ENCODE assay signal across 10 cellular contexts in genomic region chr3:132657869-132658747, GRCh38. TPM values are rescaled to one million over a fixed set of nuclear protein-coding genes. Genes with fewer than 3 reads are reported as not detected.
DNase-seq lines count a peak whose midpoint lies in the region; ATAC-seq, FAIRE-seq and TF ChIP-seq lines count a peak whose summit lies in the region.
"Had no signal": no experiment of that assay in that cellular context is flagged by ENCODE, and none has a peak within 500 bp of the region (broad histone marks: within the 10 kb centered on the region; RNA-seq: fewer than 3 reads in every experiment).

No MANE protein-coding gene starts in this region.

- H3K27me3 Mint-ChIP-seq in astrocyte (ENCODE audit: low read depth, unreplicated experiment) = no peaks in the 10 kb centered on the region
- no peaks in the 10 kb centered on the region for H3K27me3 Mint-ChIP-seq in CD14-positive monocyte (ENCODE audit: low read depth in 3 of 3)

- no peaks in the 10 kb centered on the region for H3K36me3 ChIP-seq in ACC112 (ENCODE audit: insufficient read depth, low read length)
- no peaks in the 10 kb centered on the region for H3K36me3 ChIP-seq in HEK293 (ENCODE audit: control insufficient read depth in 2 of 2, insufficient read depth in 1 of 2, low read length in 2 of 2)
- no peaks in the 10 kb centered on the region for H3K36me3 ChIP-seq in astrocyte (ENCODE audit: insufficient read depth, low read length)
- no peaks in the 10 kb centered on the region for H3K36me3 ChIP-seq in muscle layer of duodenum (ENCODE audit: control insufficient read depth in 1 of 2, insufficient read depth in 2 of 2, low read length in 2 of 2)
- H3K36me3 ChIP-seq: colonic mucosa had no signal

- FAIRE-seq in astrocyte (lab: Jason Lieb, UNC) = no peak

- H4K20me1 ChIP-seq in astrocyte (ENCODE audit: insufficient read depth, low read length) = peaks cover 13% of the 10 kb centered on the region

- peak overlapping the region; percentile 97 for H3K4me2 ChIP-seq in astrocyte (ENCODE audit: low read length)

- H3K4me1 ChIP-seq in ACC112 (ENCODE audit: control insufficient read depth, insufficient read depth, low read length, unreplicated experiment) = peaks cover 20% of the 10 kb centered on the region
- H3K4me1 ChIP-seq in HEK293 (ENCODE audit: control insufficient read depth, insufficient read depth, low read length) = no peaks in the 10 kb centered on the region
- H3K4me1 ChIP-seq in astrocyte (ENCODE audit: insufficient read depth, low read length) = peaks cover 12% of the 10 kb centered on the region
- peaks cover 18 to 19% of the 10 kb centered on the region in 2 donors for H3K4me1 ChIP-seq in muscle layer of duodenum (ENCODE audit: control insufficient read depth in 1 of 2, insufficient read depth in 2 of 2, low read length in 2 of 2)
- H3K4me1 ChIP-seq: colonic mucosa had no signal

- H3K4me1 Mint-ChIP-seq in astrocyte (ENCODE audit: low read depth, unreplicated experiment) = peaks cover 16% of the 10 kb centered on the region
- H3K4me1 Mint-ChIP-seq in CD14-positive monocyte = peaks cover 33% of the 10 kb centered on the region

- H3K4me3 Mint-ChIP-seq in astrocyte (ENCODE audit: unreplicated experiment) (peak overlapping the region; percentile 95), CD14-positive monocyte (no peak overlapping the region)

- H3K9ac ChIP-seq in astrocyte (ENCODE audit: low read length) = no peak overlapping the region

- H3K27me3 ChIP-seq in ACC112 (ENCODE audit: insufficient read depth, low read length) = no peaks in the 10 kb centered on the region
- no peaks in the 10 kb centered on the region for H3K27me3 ChIP-seq in astrocyte (ENCODE audit: insufficient read depth, low read length)
- H3K27me3 ChIP-seq in muscle layer of duodenum (ENCODE audit: low read depth, low read length) = no peaks in the 10 kb centered on the region
- H3K27me3 ChIP-seq: colonic mucosa had no signal

- TF ChIP-seq CTCF in HEK293 (tag by site-specific recombination; IDR thresholded peaks at IDR 0.05) = no peak
- no peak for TF ChIP-seq CTCF in astrocyte (IDR thresholded peaks at IDR 0.05; ENCODE audit: insufficient read depth, low read depth, low read length)
- TF ChIP-seq CTCF in CD14-positive monocyte (IDR thresholded peaks at IDR 0.05) = no peak

- CTCF ChIA-PET in HEK293 (lab: Yijun Ruan, JAX) = interaction anchor here (0.8 to 2.3 kb wide), 2 partner anchors 122 to 632 kb away, joined by 3 to 7 read pairs; no protein-coding TSS in a partner anchor

- in situ Hi-C loops in ACHN (cut with HindIII; ENCODE audit: low pct_ligation_motif_present, low pct_unique_long_range_greater_than_20kb, low sequenced_read_pairs) = no loop called here

- H3K4me3 ChIP-seq in ACC112 (ENCODE audit: low read depth, low read length) = peak overlapping the region; percentile 98
- peak overlapping the region; percentile 98 for H3K4me3 ChIP-seq in HEK293 (ENCODE audit: low read depth, low read length)
- peak overlapping the region; percentile 96 for H3K4me3 ChIP-seq in astrocyte (ENCODE audit: insufficient read depth, low read depth, low read length)
- peak overlapping the region in 1 of 2 donors; percentile 95 for H3K4me3 ChIP-seq in muscle layer of duodenum (ENCODE audit: low read depth in 1 of 2, low read length in 2 of 2)

- H3K36me3 Mint-ChIP-seq in astrocyte (ENCODE audit: low read depth, unreplicated experiment) (no peaks in the 10 kb centered on the region), CD14-positive monocyte (no peaks in the 10 kb centered on the region)

- H3K27ac ChIP-seq in ACC112 (ENCODE audit: low read depth, low read length) (peak overlapping the region; percentile 87; the same call in 1 of the 2 replicates), HEK293 (ENCODE audit: extremely low read depth, low read depth, low read length) (no peak overlapping the region), astrocyte (ENCODE audit: low read depth, low read length) (no peak overlapping the region), muscle layer of duodenum (ENCODE audit: low read length) (peak overlapping the region; percentile 95)

- no peaks in the 10 kb centered on the region for H3K9me3 ChIP-seq in HEK293 (ENCODE audit: control insufficient read depth, insufficient read depth, low read depth, low read length)
- no peaks in the 10 kb centered on the region for H3K9me3 ChIP-seq in astrocyte (ENCODE audit: insufficient read depth, low read depth, low read length)
- H3K9me3 ChIP-seq in muscle layer of duodenum (ENCODE audit: control insufficient read depth in 1 of 2, low read length in 2 of 2) = no peaks in the 10 kb centered on the region
- H3K9me3 ChIP-seq: colonic mucosa had no signal

- H3K79me2 ChIP-seq in ACC112 (ENCODE audit: control insufficient read depth, insufficient read depth, low read length, unreplicated experiment) (peaks cover 42% of the 10 kb centered on the region), astrocyte (ENCODE audit: insufficient read depth, low read length) (peaks cover 54% of the 10 kb centered on the region)

- H3K9me3 Mint-ChIP-seq in astrocyte (ENCODE audit: unreplicated experiment) (no peaks in the 10 kb centered on the region), CD14-positive monocyte (no peaks in the 10 kb centered on the region)

- DNase-seq in astrocyte (ENCODE audit: low read depth) (no peak), CD14-positive monocyte (ENCODE audit: low spot score) (no peak), COLO829 (ENCODE audit: low spot score) (no peak), ACHN (no peak)
- DNase-seq: colonic mucosa, NCI-H2029 had no signal

- no peak for ATAC-seq in HG02678 (IDR thresholded peaks at IDR 0.05; ENCODE audit: unreplicated experiment)

- POLR2A ChIA-PET in HEK293 (lab: Yijun Ruan, JAX) = no interaction called here

- intact Hi-C loops in CD14-positive monocyte (cut with micrococcal nuclease) = no loop called here

- H3K27ac Mint-ChIP-seq in astrocyte (ENCODE audit: unreplicated experiment) (no peak overlapping the region), CD14-positive monocyte (no peak overlapping the region)

- no peak overlapping the region for H2AFZ ChIP-seq in ACC112 (ENCODE audit: low read length, unreplicated experiment)
- no peak overlapping the region for H2AFZ ChIP-seq in astrocyte (ENCODE audit: low read depth, low read length)

TF ChIP-seq in HEK293, 187 proteins besides CTCF, POLR2A, EP300 and RAD21 (continues in another document):
- TF ChIP-seq INSM2 (tag by site-specific recombination; IDR thresholded peaks at IDR 0.05) (no peak), ZNF280D (tag by site-specific recombination; IDR thresholded peaks at IDR 0.05) (no peak), TCF7L2 (IDR thresholded peaks at IDR 0.05; ENCODE audit: borderline replicate concordance, low read depth, low read length) (no peak), ELK4 (IDR thresholded peaks at IDR 0.05; ENCODE audit: borderline replicate concordance, low read depth, low read length) (no peak), ZNF140 (tag by site-specific recombination; IDR thresholded peaks at IDR 0.05) (no peak), KLF9 (tag by site-specific recombination; IDR thresholded peaks at IDR 0.05; ENCODE audit: low read depth) (no peak), ZNF335 (tag by site-specific recombination; conservative IDR thresholded peaks at IDR 0.05) (no peak)

RNA-seq across cellular contexts. Expression of gene ACAD11, which starts 1.5 kb away (rescaled TPM):
- total RNA-seq in astrocyte = 13.0 and 14.4 TPM in 2 replicates
- polyA plus RNA-seq in CD14-positive monocyte = under 1 TPM; 0.31 to 0.40 TPM

RNA-seq across cellular contexts. Expression of gene UBA5, which starts 2.0 kb away (rescaled TPM):
- total RNA-seq in astrocyte = 34.5 and 36.2 TPM in 2 replicates
- 10 to 100 TPM; 13.8 to 19.5 TPM for polyA plus RNA-seq in CD14-positive monocyte

Comparison
In these comparisons a context has a peak if more than half of its experiments do, and no peak if none do; other contexts are left out.
1. H3K27ac ChIP-seq: peak in ACC112 (single experiment) and muscle layer of duodenum (single experiment); none in HEK293 (single experiment) and astrocyte (single experiment).